Comparison of ENCODE assay signal across 8 cellular contexts in the genomic region with DNA sequence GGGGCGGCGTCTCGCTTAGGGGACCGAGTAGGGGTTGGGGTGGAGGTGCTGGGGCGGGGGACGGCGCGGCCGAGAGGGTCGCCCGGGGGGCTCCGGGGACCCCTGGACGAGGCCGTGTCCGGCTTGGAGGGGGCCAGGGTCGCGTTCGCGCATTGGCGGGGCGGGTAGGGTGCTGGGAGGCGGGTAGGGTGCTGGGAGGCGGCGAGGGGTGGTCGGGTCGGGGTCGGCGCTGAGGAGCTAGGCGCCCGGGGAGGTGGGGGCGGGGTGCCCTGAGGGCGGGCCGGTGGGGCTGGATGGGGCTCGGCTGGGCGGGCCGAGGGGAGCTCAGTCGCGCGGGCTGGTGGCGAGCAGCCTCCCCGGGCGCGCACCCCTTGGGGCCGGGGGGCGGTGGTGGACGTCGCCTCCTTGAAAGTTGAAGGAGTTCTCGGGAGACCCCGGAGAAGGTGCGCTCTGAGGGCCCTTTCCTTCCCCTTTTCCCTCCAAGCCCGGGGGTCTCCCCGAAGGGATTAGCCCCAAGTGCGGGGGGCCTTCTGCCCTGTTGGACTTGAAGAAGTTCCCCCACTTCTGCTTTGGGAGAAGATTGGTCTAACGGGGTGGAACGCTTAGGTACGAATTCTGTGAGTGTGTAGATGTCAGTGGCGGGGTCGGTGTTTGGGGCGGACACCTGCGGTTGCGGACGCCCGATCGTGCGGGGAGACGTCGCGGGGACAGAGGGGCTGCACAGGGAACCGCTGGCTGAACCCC. TPM values are rescaled to one million over a fixed set of nuclear protein-coding genes. Genes with fewer than 3 reads are reported as not detected.
DNase-seq lines count a peak whose midpoint lies in the region; ATAC-seq and TF ChIP-seq lines count a peak whose summit lies in the region.

No MANE protein-coding gene starts in this region.

- peaks cover 9% of the 10 kb centered on the region; the same call in 1 of the 2 replicates for H4K20me1 ChIP-seq in GM23338 (replicated peaks; ENCODE audit: insufficient read depth)

- H3K36me3 Mint-ChIP-seq in GM23338 (ENCODE audit: low read depth), result no peaks in the 10 kb centered on the region
- peaks cover 14% of the 10 kb centered on the region for H3K36me3 Mint-ChIP-seq in dendritic cell treated with granulocyte-macrophage colony-stimulating factor and Interleukin-4, amounts not matched to agents 40 ng/mL and 50 ng/mL, for 4 days (ENCODE audit: low read depth)

- peak overlapping the region; percentile 99 for H3K9ac ChIP-seq in stomach smooth muscle (ENCODE audit: low read length in 2 of 2)

- H3K36me3 ChIP-seq in GM23338 (ENCODE audit: insufficient read depth), result no peaks in the 10 kb centered on the region
- H3K36me3 ChIP-seq in right lobe of liver, result no peaks in the 10 kb centered on the region
- no peaks in the 10 kb centered on the region for H3K36me3 ChIP-seq in stomach smooth muscle (ENCODE audit: control insufficient read depth in 2 of 2, insufficient read depth in 2 of 2, low read length in 2 of 2)

- H3K4me3 Mint-ChIP-seq in GM23338, result peak overlapping the region; percentile 96
- peak overlapping the region; percentile 96 for H3K4me3 Mint-ChIP-seq in dendritic cell treated with granulocyte-macrophage colony-stimulating factor and Interleukin-4, amounts not matched to agents 40 ng/mL and 50 ng/mL, for 4 days

- H3K4me1 ChIP-seq in GM23338 (ENCODE audit: insufficient read depth) (peaks cover 48% of the 10 kb centered on the region), right lobe of liver (peaks cover 0 to 25% (median 12%) of the 10 kb centered on the region in 4 donors), stomach smooth muscle (ENCODE audit: control insufficient read depth, insufficient read depth, low read length) (peaks cover 21% of the 10 kb centered on the region)

- ATAC-seq in GM23338 (peak; percentile 24), right lobe of liver (peak; percentile 16 to 26 (median 18)), HG03280 (IDR thresholded peaks at IDR 0.05; ENCODE audit: unreplicated experiment) (no peak), HG03378 (IDR thresholded peaks at IDR 0.05; ENCODE audit: unreplicated experiment) (no peak)

- peaks cover 10% of the 10 kb centered on the region for H3K27me3 Mint-ChIP-seq in GM23338 (ENCODE audit: insufficient read depth, low read depth, poor library complexity)
- H3K27me3 Mint-ChIP-seq in dendritic cell treated with granulocyte-macrophage colony-stimulating factor and Interleukin-4, amounts not matched to agents 40 ng/mL and 50 ng/mL, for 4 days, result peaks cover 2% of the 10 kb centered on the region

- H3K4me3 ChIP-seq in AG10803 (ENCODE audit: low read length) (peak overlapping the region; percentile 89), GM23338 (peak overlapping the region; percentile 82), right lobe of liver (peak overlapping the region; percentile 68 to 76 (median 75)), stomach smooth muscle (ENCODE audit: low read length in 2 of 2) (peak overlapping the region; percentile 87 to 97)

- H3K27me3 ChIP-seq in GM23338 (ENCODE audit: insufficient read depth) (no peaks in the 10 kb centered on the region), right lobe of liver (no peaks in the 10 kb centered on the region), stomach smooth muscle (ENCODE audit: control insufficient read depth in 1 of 2, insufficient read depth in 2 of 2, low read length in 2 of 2) (no peaks in the 10 kb centered on the region)

- WGBS in right lobe of liver (ENCODE audit: insufficient coverage, low coverage, low lambda C conversion rate, missing lambda C conversion rate), result 0% methylated on average over 25 of the region's 69 CpGs

- H3K9me3 ChIP-seq in right lobe of liver (no peaks in the 10 kb centered on the region), stomach smooth muscle (ENCODE audit: control insufficient read depth in 2 of 2, low read length in 2 of 2) (no peaks in the 10 kb centered on the region)

- peak overlapping the region; percentile 78 for H3K27ac Mint-ChIP-seq in GM23338
- H3K27ac Mint-ChIP-seq in dendritic cell treated with granulocyte-macrophage colony-stimulating factor and Interleukin-4, amounts not matched to agents 40 ng/mL and 50 ng/mL, for 4 days, result peak overlapping the region; percentile 97

- peak overlapping the region; percentile 88 for H3K4me2 ChIP-seq in GM23338

- no peaks in the 10 kb centered on the region for H3K9me3 Mint-ChIP-seq in GM23338
- H3K9me3 Mint-ChIP-seq in dendritic cell treated with granulocyte-macrophage colony-stimulating factor and Interleukin-4, amounts not matched to agents 40 ng/mL and 50 ng/mL, for 4 days, result no peaks in the 10 kb centered on the region

- DNase-seq in AG10803 (ENCODE audit: low read depth) (no peak), GM23338 (ENCODE audit: low spot score) (peak; percentile 39), SW480 (ENCODE audit: low spot score) (peak; percentile 26), right lobe of liver (peak; percentile 49 to 62 (median 55))

- peaks cover 49% of the 10 kb centered on the region for H3K79me2 ChIP-seq in GM23338 (replicated peaks; ENCODE audit: insufficient read depth)

- no peak for TF ChIP-seq CTCF in AG10803 (conservative IDR thresholded peaks at IDR 0.05; ENCODE audit: low read length)
- no peak for TF ChIP-seq CTCF in GM23338 (conservative IDR thresholded peaks at IDR 0.05; ENCODE audit: low read depth in 2 of 2)
- no peak for TF ChIP-seq CTCF in right lobe of liver (IDR thresholded peaks at IDR 0.05)

- no peaks in the 10 kb centered on the region; the same call in 1 of the 2 replicates for H3F3A ChIP-seq in GM23338 (replicated peaks; ENCODE audit: low read depth)

- H3K9me2 ChIP-seq in GM23338 (ENCODE audit: insufficient read depth), result no peaks in the 10 kb centered on the region

- TF ChIP-seq POLR2A in right lobe of liver (IDR thresholded peaks at IDR 0.05), result no peak

- peaks cover 51% of the 10 kb centered on the region for H3K4me1 Mint-ChIP-seq in GM23338
- peaks cover 59% of the 10 kb centered on the region for H3K4me1 Mint-ChIP-seq in dendritic cell treated with granulocyte-macrophage colony-stimulating factor and Interleukin-4, amounts not matched to agents 40 ng/mL and 50 ng/mL, for 4 days (ENCODE audit: low read depth)

- H3K27ac ChIP-seq in GM23338 (ENCODE audit: low read depth) (peak overlapping the region; percentile 95; the same call in 1 of the 2 replicates), right lobe of liver (peak overlapping the region; percentile 94 to 98 (median 98)), stomach smooth muscle (ENCODE audit: low read length) (peak overlapping the region; percentile 99)

- intact Hi-C loops in dendritic cell treated with granulocyte-macrophage colony-stimulating factor and Interleukin-4, amounts not matched to agents 40 ng/mL and 50 ng/mL, for 4 days (cut with micrococcal nuclease), result loop anchor here (2.0 to 5.0 kb wide), 2 partner anchors 66 to 114 kb away; no protein-coding TSS in a partner anchor
- intact Hi-C loops in right lobe of liver (cut with DNase I), result no loop called here

- no peak overlapping the region; the same call in 1 of the 2 replicates for H2AFZ ChIP-seq in GM23338

TF ChIP-seq in GM23338, 12 proteins besides CTCF, POLR2A, EP300 and RAD21 (continues in another document):
- TF ChIP-seq EZH2 (IDR thresholded peaks at IDR 0.05; ENCODE audit: low read depth, unreplicated experiment), result no peak
- TF ChIP-seq NANOG (IDR thresholded peaks at IDR 0.05; ENCODE audit: borderline replicate concordance), result no peak
- no peak for TF ChIP-seq ZNF331 (CRISPR knock-in tag; IDR thresholded peaks at IDR 0.05; ENCODE audit: low read depth)

RNA-seq across cellular contexts. Expression of a gene that starts 0.5 kb away (rescaled TPM):
- 42.3 and 46.1 TPM in 2 replicates for total RNA-seq in GM23338 (2014; rRNA removed; shearing (Covaris generic))
- 17.7 and 20.3 TPM in 2 replicates for polyA plus RNA-seq in GM23338 (2016; fragmentation: Nextera tagmentation; extraction: Ambion mirVana)
- total RNA-seq in right lobe of liver, result 10 to 100 TPM; 20.1 to 35.5 (median 25.4) TPM

Comparison
In these comparisons a context has a peak if more than half of its experiments do, and no peak if none do; other contexts are left out.
1. ATAC-seq: peak in GM23338 (single experiment) and right lobe of liver (4 of 4); none in HG03280 (single experiment) and HG03378 (single experiment).
2. Peak in every context shown above with its lines, with median percentiles within 50 percentile points of each other: H3K4me3 ChIP-seq and H3K27ac ChIP-seq.